Comparison of ENCODE assay signal across 1 cellular context in genomic region chr1:101357444-101357986, GRCh38.
A peak's percentile ranks its signal among the peaks of the same experiment; 100 is the strongest.
TF ChIP-seq lines count a peak whose summit lies in the region.

No MANE protein-coding gene starts in this region.

TF ChIP-seq in K562, 482 proteins besides CTCF, POLR2A, EP300 and RAD21 (continued from another document):
- TF ChIP-seq, protein P1, sequence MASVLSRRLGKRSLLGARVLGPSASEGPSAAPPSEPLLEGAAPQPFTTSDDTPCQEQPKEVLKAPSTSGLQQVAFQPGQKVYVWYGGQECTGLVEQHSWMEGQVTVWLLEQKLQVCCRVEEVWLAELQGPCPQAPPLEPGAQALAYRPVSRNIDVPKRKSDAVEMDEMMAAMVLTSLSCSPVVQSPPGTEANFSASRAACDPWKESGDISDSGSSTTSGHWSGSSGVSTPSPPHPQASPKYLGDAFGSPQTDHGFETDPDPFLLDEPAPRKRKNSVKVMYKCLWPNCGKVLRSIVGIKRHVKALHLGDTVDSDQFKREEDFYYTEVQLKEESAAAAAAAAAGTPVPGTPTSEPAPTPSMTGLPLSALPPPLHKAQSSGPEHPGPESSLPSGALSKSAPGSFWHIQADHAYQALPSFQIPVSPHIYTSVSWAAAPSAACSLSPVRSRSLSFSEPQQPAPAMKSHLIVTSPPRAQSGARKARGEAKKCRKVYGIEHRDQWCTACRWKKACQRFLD (CRISPR knock-in tag; IDR thresholded peaks at IDR 0.05): no peak
- TF ChIP-seq, protein P2, sequence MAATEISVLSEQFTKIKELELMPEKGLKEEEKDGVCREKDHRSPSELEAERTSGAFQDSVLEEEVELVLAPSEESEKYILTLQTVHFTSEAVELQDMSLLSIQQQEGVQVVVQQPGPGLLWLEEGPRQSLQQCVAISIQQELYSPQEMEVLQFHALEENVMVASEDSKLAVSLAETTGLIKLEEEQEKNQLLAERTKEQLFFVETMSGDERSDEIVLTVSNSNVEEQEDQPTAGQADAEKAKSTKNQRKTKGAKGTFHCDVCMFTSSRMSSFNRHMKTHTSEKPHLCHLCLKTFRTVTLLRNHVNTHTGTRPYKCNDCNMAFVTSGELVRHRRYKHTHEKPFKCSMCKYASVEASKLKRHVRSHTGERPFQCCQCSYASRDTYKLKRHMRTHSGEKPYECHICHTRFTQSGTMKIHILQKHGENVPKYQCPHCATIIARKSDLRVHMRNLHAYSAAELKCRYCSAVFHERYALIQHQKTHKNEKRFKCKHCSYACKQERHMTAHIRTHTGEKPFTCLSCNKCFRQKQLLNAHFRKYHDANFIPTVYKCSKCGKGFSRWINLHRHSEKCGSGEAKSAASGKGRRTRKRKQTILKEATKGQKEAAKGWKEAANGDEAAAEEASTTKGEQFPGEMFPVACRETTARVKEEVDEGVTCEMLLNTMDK (IDR thresholded peaks at IDR 0.05; ENCODE audit: borderline replicate concordance, insufficient read depth, low read depth, low read length, poor library complexity, severe bottlenecking): peak; percentile 4
- TF ChIP-seq TCF15 (CRISPR knock-in tag; IDR thresholded peaks at IDR 0.05) (no peak), MAX (CRISPR knock-in tag; IDR thresholded peaks at IDR 0.05) (no peak), NCOA6 (IDR thresholded peaks at IDR 0.05) (no peak), MYC (IDR thresholded peaks at IDR 0.05; ENCODE audit: low read depth, low read length) (no peak), MYC (CRISPR knock-in tag; IDR thresholded peaks at IDR 0.05; ENCODE audit: borderline replicate concordance, low read depth) (no peak), NR2C1 (IDR thresholded peaks at IDR 0.05) (no peak), NR2C1 (tag; IDR thresholded peaks at IDR 0.05) (no peak), SMC3 (conservative IDR thresholded peaks at IDR 0.05; ENCODE audit: insufficient read depth, low read depth, low read length) (peak; percentile 44; the same call in 1 of the 2 replicates), ZNF384 (IDR thresholded peaks at IDR 0.05; ENCODE audit: low read depth, low read length) (peak; percentile 68), KDM5B (IDR thresholded peaks at IDR 0.05; ENCODE audit: insufficient replicate concordance, low read depth, low read length) (no peak), ZNF717 (CRISPR knock-in tag; IDR thresholded peaks at IDR 0.05) (no peak), IRF2 (CRISPR knock-in tag; IDR thresholded peaks at IDR 0.05) (no peak), ZNF584 (CRISPR knock-in tag; IDR thresholded peaks at IDR 0.05; ENCODE audit: low read depth) (no peak), HNRNPLL (IDR thresholded peaks at IDR 0.05; ENCODE audit: low read depth, low read length, poor library complexity, severe bottlenecking) (no peak), JUND (IDR thresholded peaks at IDR 0.05; ENCODE audit: borderline replicate concordance, low read depth, low read length) (no peak), JUND (tag; IDR thresholded peaks at IDR 0.05; ENCODE audit: borderline replicate concordance, low read depth, low read length) (no peak), LCOR (CRISPR knock-in tag; IDR thresholded peaks at IDR 0.05) (peak; percentile 48; the same call in 1 of the 2 replicates), CC2D1A (IDR thresholded peaks at IDR 0.05) (0 out of 2 replicates have a peak, but pooled peaks have one; percentile 21), ZNF707 (CRISPR knock-in tag; conservative IDR thresholded peaks at IDR 0.05) (peak; percentile 94), ZNF561 (CRISPR knock-in tag; conservative IDR thresholded peaks at IDR 0.05) (no peak)
- TF ChIP-seq, protein P3, sequence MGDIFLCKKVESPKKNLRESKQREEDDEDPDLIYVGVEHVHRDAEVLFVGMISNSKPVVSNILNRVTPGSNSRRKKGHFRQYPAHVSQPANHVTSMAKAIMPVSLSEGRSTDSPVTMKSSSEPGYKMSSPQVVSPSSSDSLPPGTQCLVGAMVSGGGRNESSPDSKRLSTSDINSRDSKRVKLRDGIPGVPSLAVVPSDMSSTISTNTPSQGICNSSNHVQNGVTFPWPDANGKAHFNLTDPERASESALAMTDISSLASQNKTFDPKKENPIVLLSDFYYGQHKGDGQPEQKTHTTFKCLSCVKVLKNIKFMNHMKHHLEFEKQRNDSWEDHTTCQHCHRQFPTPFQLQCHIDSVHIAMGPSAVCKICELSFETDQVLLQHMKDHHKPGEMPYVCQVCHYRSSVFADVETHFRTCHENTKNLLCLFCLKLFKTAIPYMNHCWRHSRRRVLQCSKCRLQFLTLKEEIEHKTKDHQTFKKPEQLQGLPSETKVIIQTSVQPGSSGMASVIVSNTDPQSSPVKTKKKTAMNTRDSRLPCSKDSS (IDR thresholded peaks at IDR 0.05; ENCODE audit: low read depth, partially characterized antibody): no peak
- TF ChIP-seq, protein P4, sequence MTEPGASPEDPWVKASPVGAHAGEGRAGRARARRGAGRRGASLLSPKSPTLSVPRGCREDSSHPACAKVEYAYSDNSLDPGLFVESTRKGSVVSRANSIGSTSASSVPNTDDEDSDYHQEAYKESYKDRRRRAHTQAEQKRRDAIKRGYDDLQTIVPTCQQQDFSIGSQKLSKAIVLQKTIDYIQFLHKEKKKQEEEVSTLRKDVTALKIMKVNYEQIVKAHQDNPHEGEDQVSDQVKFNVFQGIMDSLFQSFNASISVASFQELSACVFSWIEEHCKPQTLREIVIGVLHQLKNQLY (CRISPR knock-in tag; conservative IDR thresholded peaks at IDR 0.05): no peak
TF ChIP-seq in K562: peak in this region for 7.
